ENCODE assay signal across 15 cellular contexts in genomic region chr3:189567772-189568420, GRCh38.
DNase-seq lines count a peak whose midpoint lies in the region; ATAC-seq, FAIRE-seq and TF ChIP-seq lines count a peak whose summit lies in the region.
"Had no signal": no experiment of that assay in that cellular context is flagged by ENCODE, and none has a peak within 500 bp of the region (broad histone marks: within the 10 kb centered on the region; RNA-seq: fewer than 3 reads in every experiment).

No MANE protein-coding gene starts in this region.

- no peaks in the 10 kb centered on the region for H3K9me2 ChIP-seq in SU-DHL-6 (replicated peaks; ENCODE audit: insufficient read depth, low read length)

- POLR2A ChIA-PET in HepG2 (lab: Yijun Ruan, JAX) = no interaction called here

- no peak for TF ChIP-seq RAD21 in HepG2 (CRISPR knock-in tag; IDR thresholded peaks at IDR 0.05)

- H3K36me3 ChIP-seq in SU-DHL-6 (ENCODE audit: low read length) (no peaks in the 10 kb centered on the region), HepG2 (replicated peaks in 1 of 2; ENCODE audit: control insufficient read depth in 1 of 2, insufficient read depth in 2 of 2, low read length in 2 of 2) (no peaks in the 10 kb centered on the region)
- H3K36me3 ChIP-seq: right lobe of liver had no signal

- no peaks in the 10 kb centered on the region for H3K4me1 ChIP-seq in HepG2 (ENCODE audit: insufficient read depth, low read length)

- BruUV-seq in HepG2 (replicated peaks; lab: Mats Ljungman, UMichigan) = no TSS peak

- FAIRE-seq in HepG2 (lab: Jason Lieb, UNC) = no peak

- ATAC-seq in GM18517 (IDR thresholded peaks at IDR 0.05; ENCODE audit: unreplicated experiment) = peak; percentile 35
- peak; percentile 39 for ATAC-seq in GM21381 (IDR thresholded peaks at IDR 0.05; ENCODE audit: unreplicated experiment)
- peak; percentile 23 for ATAC-seq in HG02981 (IDR thresholded peaks at IDR 0.05; ENCODE audit: unreplicated experiment)
- no peak for ATAC-seq in HepG2
- no peak for ATAC-seq in activated CD4-positive, CD25-positive, alpha-beta regulatory T cell treated with anti-CD3 and anti-CD28 coated beads, Interleukin-2, amount 50 U/mL, for 24 hours

- in situ Hi-C loops in HepG2 (cut with HindIII; ENCODE audit: extremely low pct_ligation_motif_present, low pct_unique_long_range_greater_than_20kb) (no loop called here), ACHN (cut with HindIII; ENCODE audit: low pct_ligation_motif_present, low pct_unique_long_range_greater_than_20kb, low sequenced_read_pairs) (no loop called here)

- DNase-seq in HepG2 (ENCODE audit: low spot score) = no peak
- DNase-seq in NCI-H1048 (lab: John Stamatoyannopoulos, UW) = no peak
- DNase-seq in ACHN = no peak
- DNase-seq: activated CD4-positive, alpha-beta T cell treated with anti-CD3 and anti-CD28 coated beads, Interleukin-2, amount 50 U/mL, for 48 hours; activated gamma-delta T cell treated with Interleukin-2 at 50 U/mL for 16 hours; endodermal cell; HFFc6; NCI-H1105 treated with DMSO at 0.1 percent for 48 hours; NCI-H510A; right lobe of liver had no signal

- H3K9ac ChIP-seq in SU-DHL-6 (ENCODE audit: low read length) (peak overlapping the region; percentile 41), HepG2 (ENCODE audit: insufficient read depth, low read depth, low read length) (no peak overlapping the region)

- TF ChIP-seq EP300 in HepG2 (IDR thresholded peaks at IDR 0.05; ENCODE audit: low read depth in 2 of 2, low read length in 2 of 2) = no peak
- TF ChIP-seq EP300 in HepG2 (CRISPR knock-in tag; IDR thresholded peaks at IDR 0.05; ENCODE audit: borderline replicate concordance) = no peak

- no peaks in the 10 kb centered on the region for H3K79me2 ChIP-seq in SU-DHL-6 (ENCODE audit: insufficient read depth, low read length)
- no peaks in the 10 kb centered on the region for H3K79me2 ChIP-seq in HepG2 (ENCODE audit: insufficient read depth, low read length)

- TF ChIP-seq CTCF in SU-DHL-6 (IDR thresholded peaks at IDR 0.05; ENCODE audit: insufficient read depth, low read length, poor library complexity, severe bottlenecking) (no peak), HepG2 (CRISPR knock-in tag; IDR thresholded peaks at IDR 0.05) (no peak)

- peaks cover 17% of the 10 kb centered on the region for H3F3A ChIP-seq in SU-DHL-6 (ENCODE audit: insufficient read depth)

- WGBS in HepG2 (ENCODE audit: low lambda C conversion rate) = 23% methylated on average over 3 of the region's 3 CpGs

- H4K20me1 ChIP-seq in SU-DHL-6 (ENCODE audit: low read depth, low read length) (no peaks in the 10 kb centered on the region), HepG2 (ENCODE audit: insufficient read depth, low read length) (no peaks in the 10 kb centered on the region)

- H3K27me3 ChIP-seq in SU-DHL-6 (ENCODE audit: low read length) (no peaks in the 10 kb centered on the region), HepG2 (ENCODE audit: control insufficient read depth in 1 of 2, insufficient read depth in 2 of 2, low read length in 2 of 2) (no peaks in the 10 kb centered on the region)
- H3K27me3 ChIP-seq: right lobe of liver had no signal

- H3K4me3 ChIP-seq in SU-DHL-6 (ENCODE audit: insufficient read depth, low read length, poor library complexity, severe bottlenecking) (no peak overlapping the region), HepG2 (replicated peaks in 1 of 3; ENCODE audit: insufficient read depth in 1 of 3, low read depth in 2 of 3, low read length in 3 of 3) (no peak overlapping the region)
- H3K4me3 ChIP-seq: right lobe of liver had no signal

- H3K4me2 ChIP-seq in SU-DHL-6 (ENCODE audit: low read depth, low read length, poor library complexity, severe bottlenecking) (peak overlapping the region; percentile 63), HepG2 (ENCODE audit: low read depth, low read length) (no peak overlapping the region)

- H2AFZ ChIP-seq in SU-DHL-6 (ENCODE audit: low read depth, low read length, severe bottlenecking) = no peak overlapping the region
- H2AFZ ChIP-seq in HepG2 (ENCODE audit: low read length) = no peak overlapping the region

- CTCF ChIA-PET in HepG2 (lab: Yijun Ruan, JAX; ENCODE audit: low intra/inter-chr PET ratio, low total read pairs) = no interaction called here

- intact Hi-C loops in HepG2 (cut with micrococcal nuclease; ENCODE audit: unreplicated experiment) = no loop called here

- no peak for TF ChIP-seq POLR2A in HepG2 (IDR thresholded peaks at IDR 0.05; ENCODE audit: insufficient read depth in 1 of 2, low read depth in 2 of 2, low read length in 2 of 2)

- peak overlapping the region; percentile 95 for H3K27ac ChIP-seq in SU-DHL-6 (ENCODE audit: low read depth, low read length)
- H3K27ac ChIP-seq in HepG2 (ENCODE audit: extremely low read length, insufficient read depth, low read length) = no peak overlapping the region
- H3K27ac ChIP-seq: right lobe of liver had no signal

- no peaks in the 10 kb centered on the region for H3K9me3 ChIP-seq in SU-DHL-6 (ENCODE audit: insufficient read depth, low read length)
- no peaks in the 10 kb centered on the region for H3K9me3 ChIP-seq in HepG2 (ENCODE audit: low read length)
- H3K9me3 ChIP-seq: right lobe of liver had no signal

TF ChIP-seq in HepG2, 621 proteins besides CTCF, POLR2A, EP300 and RAD21 (continues in another document):
- TF ChIP-seq MTF2 (CRISPR knock-in tag; IDR thresholded peaks at IDR 0.05; ENCODE audit: borderline replicate concordance) (no peak), ZNF101 (CRISPR knock-in tag; IDR thresholded peaks at IDR 0.05; ENCODE audit: borderline replicate concordance, low read depth) (no peak), LCORL (IDR thresholded peaks at IDR 0.05) (no peak), LCORL (CRISPR knock-in tag; IDR thresholded peaks at IDR 0.05) (no peak), ZNF563 (CRISPR knock-in tag; IDR thresholded peaks at IDR 0.05) (no peak), ZEB1 (IDR thresholded peaks at IDR 0.05; ENCODE audit: insufficient replicate concordance, low read depth) (no peak), ZNF589 (CRISPR knock-in tag; conservative IDR thresholded peaks at IDR 0.05) (no peak), MEF2D (CRISPR knock-in tag; IDR thresholded peaks at IDR 0.05) (no peak), ZSCAN30 (CRISPR knock-in tag; IDR thresholded peaks at IDR 0.05) (no peak)
- TF ChIP-seq, protein P1, sequence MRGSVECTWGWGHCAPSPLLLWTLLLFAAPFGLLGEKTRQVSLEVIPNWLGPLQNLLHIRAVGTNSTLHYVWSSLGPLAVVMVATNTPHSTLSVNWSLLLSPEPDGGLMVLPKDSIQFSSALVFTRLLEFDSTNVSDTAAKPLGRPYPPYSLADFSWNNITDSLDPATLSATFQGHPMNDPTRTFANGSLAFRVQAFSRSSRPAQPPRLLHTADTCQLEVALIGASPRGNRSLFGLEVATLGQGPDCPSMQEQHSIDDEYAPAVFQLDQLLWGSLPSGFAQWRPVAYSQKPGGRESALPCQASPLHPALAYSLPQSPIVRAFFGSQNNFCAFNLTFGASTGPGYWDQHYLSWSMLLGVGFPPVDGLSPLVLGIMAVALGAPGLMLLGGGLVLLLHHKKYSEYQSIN (CRISPR knock-in tag; IDR thresholded peaks at IDR 0.05; ENCODE audit: borderline replicate concordance) = no peak
- TF ChIP-seq, protein P2, sequence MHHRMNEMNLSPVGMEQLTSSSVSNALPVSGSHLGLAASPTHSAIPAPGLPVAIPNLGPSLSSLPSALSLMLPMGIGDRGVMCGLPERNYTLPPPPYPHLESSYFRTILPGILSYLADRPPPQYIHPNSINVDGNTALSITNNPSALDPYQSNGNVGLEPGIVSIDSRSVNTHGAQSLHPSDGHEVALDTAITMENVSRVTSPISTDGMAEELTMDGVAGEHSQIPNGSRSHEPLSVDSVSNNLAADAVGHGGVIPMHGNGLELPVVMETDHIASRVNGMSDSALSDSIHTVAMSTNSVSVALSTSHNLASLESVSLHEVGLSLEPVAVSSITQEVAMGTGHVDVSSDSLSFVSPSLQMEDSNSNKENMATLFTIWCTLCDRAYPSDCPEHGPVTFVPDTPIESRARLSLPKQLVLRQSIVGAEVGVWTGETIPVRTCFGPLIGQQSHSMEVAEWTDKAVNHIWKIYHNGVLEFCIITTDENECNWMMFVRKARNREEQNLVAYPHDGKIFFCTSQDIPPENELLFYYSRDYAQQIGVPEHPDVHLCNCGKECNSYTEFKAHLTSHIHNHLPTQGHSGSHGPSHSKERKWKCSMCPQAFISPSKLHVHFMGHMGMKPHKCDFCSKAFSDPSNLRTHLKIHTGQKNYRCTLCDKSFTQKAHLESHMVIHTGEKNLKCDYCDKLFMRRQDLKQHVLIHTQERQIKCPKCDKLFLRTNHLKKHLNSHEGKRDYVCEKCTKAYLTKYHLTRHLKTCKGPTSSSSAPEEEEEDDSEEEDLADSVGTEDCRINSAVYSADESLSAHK (CRISPR knock-in tag; IDR thresholded peaks at IDR 0.05; ENCODE audit: borderline replicate concordance) = no peak
- TF ChIP-seq, protein P3, sequence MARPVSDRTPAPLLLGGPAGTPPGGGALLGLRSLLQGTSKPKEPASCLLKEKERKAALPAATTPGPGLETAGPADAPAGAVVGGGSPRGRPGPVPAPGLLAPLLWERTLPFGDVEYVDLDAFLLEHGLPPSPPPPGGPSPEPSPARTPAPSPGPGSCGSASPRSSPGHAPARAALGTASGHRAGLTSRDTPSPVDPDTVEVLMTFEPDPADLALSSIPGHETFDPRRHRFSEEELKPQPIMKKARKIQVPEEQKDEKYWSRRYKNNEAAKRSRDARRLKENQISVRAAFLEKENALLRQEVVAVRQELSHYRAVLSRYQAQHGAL (CRISPR knock-in tag; IDR thresholded peaks at IDR 0.05; ENCODE audit: not compliant biosample characterization) = no peak

Comparison
In these comparisons a context has a peak if more than half of its experiments do, and no peak if none do; other contexts are left out.
1. ATAC-seq: peak in GM18517 (single experiment), GM21381 (single experiment) and HG02981 (single experiment); none in HepG2 (single experiment) and activated CD4-positive, CD25-positive, alpha-beta regulatory T cell treated with anti-CD3 and anti-CD28 coated beads, Interleukin-2, amount 50 U/mL, for 24 hours (0 of 2).